In genomic region chr19:4501691-4502090, GRCh38 we compare ENCODE assay signal across 23 cellular contexts. TPM values are rescaled to one million over a fixed set of nuclear protein-coding genes. Genes with fewer than 3 reads are reported as not detected.
DNase-seq lines count a peak whose midpoint lies in the region; ATAC-seq, FAIRE-seq and TF ChIP-seq lines count a peak whose summit lies in the region.
"Had no signal": no experiment of that assay in that cellular context is flagged by ENCODE, and none has a peak within 500 bp of the region (broad histone marks: within the 10 kb centered on the region; RNA-seq: fewer than 3 reads in every experiment).

No MANE protein-coding gene starts in this region.

- BruUV-seq in endothelial cell of umbilical vein (replicated peaks; lab: Mats Ljungman, UMichigan): TSS peak; percentile 34

- FAIRE-seq in endothelial cell of umbilical vein (lab: Jason Lieb, UNC): no peak
- FAIRE-seq: GM18507, RCC 7860 had no signal

- no peaks in the 10 kb centered on the region for H3K9me3 Mint-ChIP-seq in CD4-positive, alpha-beta memory T cell
- H3K9me3 Mint-ChIP-seq: CD8-positive, alpha-beta memory T cell had no signal

- no peaks in the 10 kb centered on the region for H3K4me1 Mint-ChIP-seq in CD4-positive, alpha-beta memory T cell
- H3K4me1 Mint-ChIP-seq: CD8-positive, alpha-beta memory T cell had no signal

- no peak for TF ChIP-seq POLR2A in endothelial cell of umbilical vein (IDR thresholded peaks at IDR 0.05; ENCODE audit: low read depth, low read length)

- H3K36me3 ChIP-seq in BLaER1 (peaks cover 80% of the 10 kb centered on the region), H7 (replicated peaks; ENCODE audit: control insufficient read depth, insufficient read depth, low read length) (peaks cover 11% of the 10 kb centered on the region), endothelial cell of umbilical vein (ENCODE audit: control insufficient read depth in 2 of 2, extremely low read depth in 1 of 2, insufficient read depth in 2 of 2, low read length in 2 of 2) (peaks cover 5 to 39% of the 10 kb centered on the region in 2 experiments), psoas muscle (ENCODE audit: insufficient read depth in 1 of 2, low read depth in 1 of 2) (peaks cover 0 to 94% of the 10 kb centered on the region in 2 donors)
- peaks cover 6% of the 10 kb centered on the region for H3K36me3 ChIP-seq in CD4-positive, alpha-beta memory T cell (ENCODE audit: insufficient read depth, low read length)

- dilution Hi-C loops in endothelial cell of umbilical vein (cut with MboI; ENCODE audit: extremely low pct_ligation_motif_present, low sequenced_read_pairs): no loop called here

- no peaks in the 10 kb centered on the region for H3K27me3 Mint-ChIP-seq in CD4-positive, alpha-beta memory T cell
- H3K27me3 Mint-ChIP-seq: CD8-positive, alpha-beta memory T cell had no signal

- CTCF ChIA-PET in endothelial cell of umbilical vein (lab: Charles Lee): interaction anchor here (1.0 to 3.1 kb wide), 2 partner anchors 22 to 23 kb away, joined by 3 to 10 read pairs; no protein-coding TSS in a partner anchor
- CTCF ChIA-PET in CD4-positive, alpha-beta memory T cell (lab: Charles Lee; ENCODE audit: partially characterized antibody): no interaction called here

- H3K4me2 ChIP-seq in BLaER1 (peak overlapping the region; percentile 84), endothelial cell of umbilical vein (ENCODE audit: insufficient read depth, low read length) (no peak overlapping the region)

- intact Hi-C loops in endothelial cell of umbilical vein (cut with micrococcal nuclease) (no loop called here), psoas muscle (cut with DNase I) (no loop called here)
- intact Hi-C loops in CD4-positive, alpha-beta memory T cell (cut with micrococcal nuclease): no loop called here

- H3K27ac Mint-ChIP-seq in CD4-positive, alpha-beta memory T cell: no peak overlapping the region
- H3K27ac Mint-ChIP-seq: CD8-positive, alpha-beta memory T cell had no signal

- H3K9me3 ChIP-seq in BLaER1 (no peaks in the 10 kb centered on the region), endothelial cell of umbilical vein (replicated peaks; ENCODE audit: control insufficient read depth, insufficient read depth, low read length) (no peaks in the 10 kb centered on the region), psoas muscle (no peaks in the 10 kb centered on the region)
- no peaks in the 10 kb centered on the region for H3K9me3 ChIP-seq in CD4-positive, alpha-beta memory T cell (ENCODE audit: control insufficient read depth in 1 of 2, low read length in 2 of 2)

- peaks cover 12 to 14% of the 10 kb centered on the region in 2 donors for H3K36me3 Mint-ChIP-seq in CD4-positive, alpha-beta memory T cell

- no peaks in the 10 kb centered on the region for H3K9me1 ChIP-seq in endothelial cell of umbilical vein (replicated peaks; ENCODE audit: control insufficient read depth, extremely low read depth, insufficient read depth, low read length)

- H3K27ac ChIP-seq in BLaER1 (peak overlapping the region; percentile 81), endothelial cell of umbilical vein (ENCODE audit: insufficient read depth, low read depth, low read length) (no peak overlapping the region), psoas muscle (peak overlapping the region; percentile 36)
- H3K27ac ChIP-seq in CD4-positive, alpha-beta memory T cell (ENCODE audit: low read depth, low read length): no peak overlapping the region
- H3K27ac ChIP-seq: SK-N-MC had no signal

- H3K4me3 Mint-ChIP-seq in CD4-positive, alpha-beta memory T cell: no peak overlapping the region
- H3K4me3 Mint-ChIP-seq: CD8-positive, alpha-beta memory T cell had no signal

- DNase-seq in H7 (peak; percentile 60), endothelial cell of umbilical vein (ENCODE audit: low read depth, low spot score) (no peak), psoas muscle (no peak), AG08395 (ENCODE audit: low spot score) (no peak), cortex of kidney (lab: John Stamatoyannopoulos, UW) (no peak)
- DNase-seq in CD4-positive, alpha-beta memory T cell: no peak
- DNase-seq: Calu3; CD8-positive, alpha-beta memory T cell; DMS153; MM.1S; NCI-H1048; NCI-H1417 treated with DMSO at 0.1 percent for 48 hours; NCI-H187; NCI-H446; NCI-H526; SHP77 treated with DMSO at 0.1 percent for 48 hours had no signal

- no peaks in the 10 kb centered on the region for H3K79me2 ChIP-seq in endothelial cell of umbilical vein (ENCODE audit: control insufficient read depth, insufficient read depth, low read length)

- H3K4me1 ChIP-seq in BLaER1: peaks cover 55% of the 10 kb centered on the region
- H3K4me1 ChIP-seq in endothelial cell of umbilical vein (ENCODE audit: control insufficient read depth, extremely low read depth, insufficient read depth, low read length): peaks cover 7% of the 10 kb centered on the region
- peaks cover 11% of the 10 kb centered on the region for H3K4me1 ChIP-seq in psoas muscle
- H3K4me1 ChIP-seq in CD4-positive, alpha-beta memory T cell (ENCODE audit: insufficient read depth, low read length): no peaks in the 10 kb centered on the region

- no peak overlapping the region for H2AFZ ChIP-seq in endothelial cell of umbilical vein (ENCODE audit: low read depth, low read length)

- 65 to 86% (median 76%) methylated on average over 24 to 25 of the region's 25 CpGs for WGBS in psoas muscle, 3 donors

- TF ChIP-seq CTCF in endothelial cell of umbilical vein (IDR thresholded peaks at IDR 0.05; ENCODE audit: extremely low read depth in 1 of 2, insufficient read depth in 1 of 2, low read depth in 1 of 2, low read length in 2 of 2) (no peak), psoas muscle (IDR thresholded peaks at IDR 0.05) (no peak)

- H3K9ac ChIP-seq in BLaER1: peak overlapping the region; percentile 74; the same call in 1 of the 2 replicates
- no peak overlapping the region for H3K9ac ChIP-seq in endothelial cell of umbilical vein (replicated peaks; ENCODE audit: extremely low read depth, insufficient read depth, low read length)

- no peaks in the 10 kb centered on the region for H3K27me3 ChIP-seq in BLaER1
- H3K27me3 ChIP-seq in H7 (ENCODE audit: control insufficient read depth, insufficient read depth, low read length): no peaks in the 10 kb centered on the region
- no peaks in the 10 kb centered on the region for H3K27me3 ChIP-seq in endothelial cell of umbilical vein (ENCODE audit: control insufficient read depth in 2 of 2, insufficient read depth in 2 of 2, low read length in 2 of 2)
- no peaks in the 10 kb centered on the region for H3K27me3 ChIP-seq in psoas muscle (ENCODE audit: insufficient read depth in 3 of 3, low read length in 2 of 3)
- no peaks in the 10 kb centered on the region for H3K27me3 ChIP-seq in CD4-positive, alpha-beta memory T cell (ENCODE audit: insufficient read depth, low read length)

- H4K20me1 ChIP-seq in BLaER1 (peaks cover 13% of the 10 kb centered on the region), endothelial cell of umbilical vein (replicated peaks; ENCODE audit: control insufficient read depth, extremely low read depth, insufficient read depth, low read length) (no peaks in the 10 kb centered on the region)

- POLR2A ChIA-PET in endothelial cell of umbilical vein (lab: Charles Lee): no interaction called here
- POLR2A ChIA-PET in CD4-positive, alpha-beta memory T cell (lab: Charles Lee; ENCODE audit: partially characterized antibody): no interaction called here

- H3K4me3 ChIP-seq in BLaER1 (no peak overlapping the region), H7 (ENCODE audit: insufficient read depth, low read depth, low read length) (no peak overlapping the region), endothelial cell of umbilical vein (replicated peaks in 1 of 3; ENCODE audit: insufficient read depth in 1 of 3, low read depth in 1 of 3, low read length in 3 of 3) (no peak overlapping the region), psoas muscle (no peak overlapping the region)
- H3K4me3 ChIP-seq in CD4-positive, alpha-beta memory T cell (ENCODE audit: low read length in 2 of 2): no peak overlapping the region
- H3K4me3 ChIP-seq: SK-N-MC had no signal

- ATAC-seq in psoas muscle: peak in 1 of 4 donors; percentile 1

RNA-seq across cellular contexts. Expression of gene PLIN4, which starts 16.6 kb away (rescaled TPM):
- total RNA-seq in H7 (2014; rRNA removed; shearing (Covaris generic)): 0.07 and 0.10 TPM in 2 replicates
- total RNA-seq in endothelial cell of umbilical vein: not detected in 2 replicates
- polyA plus RNA-seq in endothelial cell of umbilical vein: 0.01 TPM in 1 of 2 replicates, not detected in the other
- 0.01 TPM in 2 replicates for polyA plus RNA-seq in endothelial cell of umbilical vein (2011; cell fraction: cytosol; rRNA removed)
- polyA plus RNA-seq in endothelial cell of umbilical vein (2011; cell fraction: nucleus; rRNA removed): 0.04 and 0.05 TPM in 2 replicates
- polyA plus RNA-seq in endothelial cell of umbilical vein (2012): 0.25 and 0.27 TPM in 2 replicates
- polyA minus RNA-seq in endothelial cell of umbilical vein: not detected in 2 replicates
- not detected for polyA minus RNA-seq in endothelial cell of umbilical vein (2011; cell fraction: cytosol; rRNA and poly(A)+ RNA removed)
- polyA minus RNA-seq in endothelial cell of umbilical vein (2011; cell fraction: nucleus; rRNA and poly(A)+ RNA removed): not detected in 2 replicates
- 100 to 1,000 TPM; 115 to 309 (median 183) TPM for total RNA-seq in psoas muscle
- 10 to 100 TPM; 29.0 to 97.8 (median 50.4) TPM for polyA plus RNA-seq in psoas muscle
- total RNA-seq in CD4-positive, alpha-beta memory T cell: under 1 TPM; 0.17 to 0.22 TPM
- under 1 TPM in 1 of 2 donors, not detected in 1; 0.14 TPM for polyA plus RNA-seq in CD4-positive, alpha-beta memory T cell

RNA-seq across cellular contexts. Expression of gene HDGFL2, which starts 29.6 kb away (rescaled TPM):
- total RNA-seq in H7 (2014; rRNA removed; shearing (Covaris generic)): 111 and 116 TPM in 2 replicates
- total RNA-seq in endothelial cell of umbilical vein (79.6 and 89.9 TPM in 2 replicates), psoas muscle (10 to 100 TPM; 32.3 to 47.7 (median 39.5) TPM)
- polyA plus RNA-seq in endothelial cell of umbilical vein (27.2 and 39.1 TPM in 2 replicates), psoas muscle (10 to 100 TPM; 33.4 to 56.4 (median 51.3) TPM)
- 28.1 and 33.7 TPM in 2 replicates for polyA plus RNA-seq in endothelial cell of umbilical vein (2011; cell fraction: cytosol; rRNA removed)
- 56.4 and 63.9 TPM in 2 replicates for polyA plus RNA-seq in endothelial cell of umbilical vein (2011; cell fraction: nucleus; rRNA removed)
- 47.1 and 68.0 TPM in 2 replicates for polyA plus RNA-seq in endothelial cell of umbilical vein (2012)
- 15.9 and 23.6 TPM in 2 replicates for polyA minus RNA-seq in endothelial cell of umbilical vein
- polyA minus RNA-seq in endothelial cell of umbilical vein (2011; cell fraction: cytosol; rRNA and poly(A)+ RNA removed): 12.6 TPM
- 16.1 and 26.2 TPM in 2 replicates for polyA minus RNA-seq in endothelial cell of umbilical vein (2011; cell fraction: nucleus; rRNA and poly(A)+ RNA removed)
- total RNA-seq in CD4-positive, alpha-beta memory T cell: 10 to 100 TPM; 36.5 to 39.7 TPM
- polyA plus RNA-seq in CD4-positive, alpha-beta memory T cell: 10 to 100 TPM in 1 of 2 donors, 1 to 10 TPM in 1; 3.5 to 26.1 TPM

RNA-seq across cellular contexts. Expression of gene PLIN5, which starts 33.3 kb away (rescaled TPM):
- total RNA-seq in H7 (2014; rRNA removed; shearing (Covaris generic)): 1.3 and 2.5 TPM in 2 replicates
- total RNA-seq in endothelial cell of umbilical vein: 0.24 TPM in 1 of 2 replicates, not detected in the other
- polyA plus RNA-seq in endothelial cell of umbilical vein: 0.17 and 0.24 TPM in 2 replicates
- 0.05 and 0.18 TPM in 2 replicates for polyA plus RNA-seq in endothelial cell of umbilical vein (2011; cell fraction: cytosol; rRNA removed)
- polyA plus RNA-seq in endothelial cell of umbilical vein (2011; cell fraction: nucleus; rRNA removed): 0.32 and 0.74 TPM in 2 replicates
- polyA plus RNA-seq in endothelial cell of umbilical vein (2012): 0.13 TPM in 1 of 2 replicates, not detected in the other
- polyA minus RNA-seq in endothelial cell of umbilical vein: not detected in 2 replicates
- not detected for polyA minus RNA-seq in endothelial cell of umbilical vein (2011; cell fraction: cytosol; rRNA and poly(A)+ RNA removed)
- 0.29 and 0.43 TPM in 2 replicates for polyA minus RNA-seq in endothelial cell of umbilical vein (2011; cell fraction: nucleus; rRNA and poly(A)+ RNA removed)
- 100 to 1,000 TPM in 2 of 4 donors, 10 to 100 TPM in 2; 61.7 to 143 (median 118) TPM for total RNA-seq in psoas muscle
- polyA plus RNA-seq in psoas muscle: 10 to 100 TPM; 14.5 to 96.8 (median 22.8) TPM
- 1 to 10 TPM; 1.4 to 2.2 TPM for total RNA-seq in CD4-positive, alpha-beta memory T cell
- under 1 TPM in 1 of 2 donors, not detected in 1; 0.28 TPM for polyA plus RNA-seq in CD4-positive, alpha-beta memory T cell
- total RNA-seq: CD8-positive, alpha-beta memory T cell had no signal
- polyA plus RNA-seq: BJ had no signal

RNA-seq across cellular contexts. Expression of gene LRG1, which starts 38.1 kb away (rescaled TPM):
- 0.10 and 0.30 TPM in 2 replicates for total RNA-seq in H7 (2014; rRNA removed; shearing (Covaris generic))
- 0.31 and 0.42 TPM in 2 replicates for total RNA-seq in endothelial cell of umbilical vein
- polyA plus RNA-seq in endothelial cell of umbilical vein: 0.21 and 0.24 TPM in 2 replicates
- 0.17 and 0.18 TPM in 2 replicates for polyA plus RNA-seq in endothelial cell of umbilical vein (2011; cell fraction: cytosol; rRNA removed)
- polyA plus RNA-seq in endothelial cell of umbilical vein (2011; cell fraction: nucleus; rRNA removed): 0.24 and 0.26 TPM in 2 replicates
- 0.15 TPM in 1 of 2 replicates, not detected in the other for polyA plus RNA-seq in endothelial cell of umbilical vein (2012)
- polyA minus RNA-seq in endothelial cell of umbilical vein: 0.17 and 0.45 TPM in 2 replicates
- polyA minus RNA-seq in endothelial cell of umbilical vein (2011; cell fraction: cytosol; rRNA and poly(A)+ RNA removed): not detected
- polyA minus RNA-seq in endothelial cell of umbilical vein (2011; cell fraction: nucleus; rRNA and poly(A)+ RNA removed): 0.24 TPM in 2 replicates
- total RNA-seq in psoas muscle: 1 to 10 TPM in 1 of 4 donors, under 1 TPM in 2, not detected in 1; 0.42 to 1.8 (median 0.53) TPM
- polyA plus RNA-seq in psoas muscle: under 1 TPM; 0.09 to 0.42 (median 0.15) TPM
- not detected for total RNA-seq in CD4-positive, alpha-beta memory T cell
- under 1 TPM; 0.09 to 0.17 TPM for polyA plus RNA-seq in CD4-positive, alpha-beta memory T cell
- total RNA-seq: A673; CD8-positive, alpha-beta memory T cell; LHCN-M2 had no signal

RNA-seq across cellular contexts. Expression of gene UBXN6, which starts 44.1 kb away (rescaled TPM):
- 36.0 and 41.8 TPM in 2 replicates for total RNA-seq in H7 (2014; rRNA removed; shearing (Covaris generic))
- 78.5 and 84.5 TPM in 2 replicates for total RNA-seq in endothelial cell of umbilical vein
- polyA plus RNA-seq in endothelial cell of umbilical vein: 93.7 and 171 TPM in 2 replicates
- polyA plus RNA-seq in endothelial cell of umbilical vein (2011; cell fraction: cytosol; rRNA removed): 68.6 and 97.4 TPM in 2 replicates
- polyA plus RNA-seq in endothelial cell of umbilical vein (2011; cell fraction: nucleus; rRNA removed): 66.6 and 74.7 TPM in 2 replicates
- 50.9 and 64.5 TPM in 2 replicates for polyA plus RNA-seq in endothelial cell of umbilical vein (2012)
- polyA minus RNA-seq in endothelial cell of umbilical vein: 47.1 and 52.0 TPM in 2 replicates
- 31.3 TPM for polyA minus RNA-seq in endothelial cell of umbilical vein (2011; cell fraction: cytosol; rRNA and poly(A)+ RNA removed)
- polyA minus RNA-seq in endothelial cell of umbilical vein (2011; cell fraction: nucleus; rRNA and poly(A)+ RNA removed): 12.1 and 22.0 TPM in 2 replicates
- 100 to 1,000 TPM; 120 to 170 (median 132) TPM for total RNA-seq in psoas muscle
- 100 to 1,000 TPM; 110 to 274 (median 191) TPM for polyA plus RNA-seq in psoas muscle
- 10 to 100 TPM; 61.3 to 63.5 TPM for total RNA-seq in CD4-positive, alpha-beta memory T cell
- polyA plus RNA-seq in CD4-positive, alpha-beta memory T cell: 1 to 10 TPM; 4.1 to 6.2 TPM

Comparison
In these comparisons a context has a peak if more than half of its experiments do, and no peak if none do; other contexts are left out.
1. H3K27ac ChIP-seq: peak in BLaER1 (single experiment) and psoas muscle (single experiment); none in endothelial cell of umbilical vein (single experiment) and CD4-positive, alpha-beta memory T cell (single experiment).
2. RNA of gene PLIN4, which starts 16.6 kb away (total RNA-seq): 115 to 309 TPM in psoas muscle; 0.17 to 0.22 TPM in CD4-positive, alpha-beta memory T cell, 0.07 to 0.10 TPM in H7 and not detected in endothelial cell of umbilical vein; every median in the first group is over 10 times any median in the second.
3. RNA of gene PLIN5, which starts 33.3 kb away (total RNA-seq): 61.7 to 143 TPM in psoas muscle; 1.3 to 2.5 TPM in H7, 1.4 to 2.2 TPM in CD4-positive, alpha-beta memory T cell and 0.24 TPM in endothelial cell of umbilical vein; every median in the first group is over 10 times any median in the second.